In the genomic region with DNA sequence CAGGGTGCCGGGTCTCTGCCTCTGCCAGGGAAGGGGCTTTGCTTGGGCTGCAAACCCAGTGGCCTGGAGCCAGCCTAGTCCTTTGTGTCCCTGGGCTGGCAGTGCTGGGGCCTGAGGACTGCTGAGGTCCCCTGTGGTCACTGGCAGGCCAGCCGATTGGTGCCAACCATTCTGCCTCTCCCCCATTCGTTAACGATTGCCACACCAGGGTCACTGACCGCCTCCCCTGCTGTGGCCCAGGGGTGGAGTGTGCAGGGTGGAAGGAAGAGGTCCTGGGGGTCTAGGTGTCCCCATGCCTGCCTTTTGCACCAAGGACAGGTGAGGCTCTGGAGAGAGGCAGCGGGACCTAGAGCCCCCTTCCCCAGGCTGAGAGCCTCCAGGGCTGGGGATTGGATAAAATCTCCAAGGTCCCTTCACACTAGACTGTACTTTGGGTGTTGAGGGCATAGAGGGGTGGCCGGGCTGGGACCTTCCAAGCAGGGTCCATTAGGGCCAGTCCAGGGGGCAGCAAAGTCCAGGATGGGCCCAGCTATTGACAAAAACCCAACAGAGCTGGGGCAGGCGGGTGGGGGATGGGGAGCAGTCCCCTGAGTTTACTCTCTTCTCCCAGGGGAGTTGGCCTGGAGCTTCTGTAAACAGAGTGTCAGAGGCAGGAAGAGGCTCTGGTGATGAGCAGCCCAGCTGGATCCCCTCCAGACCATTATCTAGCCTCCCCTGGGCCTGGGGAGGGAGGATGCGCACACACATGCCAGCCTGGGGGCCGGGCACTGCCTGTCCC, we compare ENCODE assay signal across 1 cellular context.
TF ChIP-seq lines count a peak whose summit lies in the region.

No MANE protein-coding gene starts in this region.

TF ChIP-seq in HepG2, 621 proteins besides CTCF, POLR2A, EP300 and RAD21 (continued from another document and continues in another):
- peak; percentile 78 for TF ChIP-seq FOXP4 (CRISPR knock-in tag; IDR thresholded peaks at IDR 0.05)
- TF ChIP-seq, protein P1, sequence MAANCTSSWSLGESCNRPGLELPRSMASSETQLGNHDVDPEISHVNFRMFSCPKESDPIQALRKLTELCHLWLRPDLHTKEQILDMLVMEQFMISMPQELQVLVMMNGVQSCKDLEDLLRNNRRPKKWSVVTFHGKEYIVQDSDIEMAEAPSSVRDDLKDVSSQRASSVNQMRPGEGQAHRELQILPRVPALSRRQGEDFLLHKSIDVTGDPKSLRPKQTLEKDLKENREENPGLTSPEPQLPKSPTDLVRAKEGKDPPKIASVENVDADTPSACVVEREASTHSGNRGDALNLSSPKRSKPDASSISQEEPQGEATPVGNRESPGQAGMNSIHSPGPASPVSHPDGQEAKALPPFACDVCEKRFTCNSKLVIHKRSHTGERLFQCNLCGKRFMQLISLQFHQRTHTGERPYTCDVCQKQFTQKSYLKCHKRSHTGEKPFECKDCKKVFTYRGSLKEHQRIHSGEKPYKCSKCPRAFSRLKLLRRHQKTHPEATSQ (CRISPR knock-in tag; IDR thresholded peaks at IDR 0.05; ENCODE audit: borderline replicate concordance): no peak
- no peak; the same call in 1 of the 2 replicates for TF ChIP-seq HMG20A (CRISPR knock-in tag; IDR thresholded peaks at IDR 0.05; ENCODE audit: borderline replicate concordance)
- no peak for TF ChIP-seq ZNF33B (CRISPR knock-in tag; IDR thresholded peaks at IDR 0.05)
- peak; percentile 87 for TF ChIP-seq MTA1 (CRISPR knock-in tag; IDR thresholded peaks at IDR 0.05; ENCODE audit: borderline replicate concordance)
- no peak for TF ChIP-seq KLF9 (CRISPR knock-in tag; IDR thresholded peaks at IDR 0.05; ENCODE audit: low read depth)
- no peak for TF ChIP-seq PLRG1 (conservative IDR thresholded peaks at IDR 0.05)
- TF ChIP-seq SIX1 (CRISPR knock-in tag; IDR thresholded peaks at IDR 0.05; ENCODE audit: borderline replicate concordance): no peak
- TF ChIP-seq MXD3 (CRISPR knock-in tag; IDR thresholded peaks at IDR 0.05): no peak; the same call in 1 of the 2 replicates
- no peak for TF ChIP-seq ZNF589 (CRISPR knock-in tag; conservative IDR thresholded peaks at IDR 0.05)
- TF ChIP-seq, protein P2, sequence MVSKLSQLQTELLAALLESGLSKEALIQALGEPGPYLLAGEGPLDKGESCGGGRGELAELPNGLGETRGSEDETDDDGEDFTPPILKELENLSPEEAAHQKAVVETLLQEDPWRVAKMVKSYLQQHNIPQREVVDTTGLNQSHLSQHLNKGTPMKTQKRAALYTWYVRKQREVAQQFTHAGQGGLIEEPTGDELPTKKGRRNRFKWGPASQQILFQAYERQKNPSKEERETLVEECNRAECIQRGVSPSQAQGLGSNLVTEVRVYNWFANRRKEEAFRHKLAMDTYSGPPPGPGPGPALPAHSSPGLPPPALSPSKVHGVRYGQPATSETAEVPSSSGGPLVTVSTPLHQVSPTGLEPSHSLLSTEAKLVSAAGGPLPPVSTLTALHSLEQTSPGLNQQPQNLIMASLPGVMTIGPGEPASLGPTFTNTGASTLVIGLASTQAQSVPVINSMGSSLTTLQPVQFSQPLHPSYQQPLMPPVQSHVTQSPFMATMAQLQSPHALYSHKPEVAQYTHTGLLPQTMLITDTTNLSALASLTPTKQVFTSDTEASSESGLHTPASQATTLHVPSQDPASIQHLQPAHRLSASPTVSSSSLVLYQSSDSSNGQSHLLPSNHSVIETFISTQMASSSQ (IDR thresholded peaks at IDR 0.05; ENCODE audit: low read depth): peak; percentile 60; the same call in 1 of the 2 replicates
- TF ChIP-seq, protein P2 (CRISPR knock-in tag; IDR thresholded peaks at IDR 0.05; ENCODE audit: borderline replicate concordance): peak; percentile 72; the same call in 1 of the 2 replicates
- TF ChIP-seq ZBTB39 (CRISPR knock-in tag; IDR thresholded peaks at IDR 0.05): 0 out of 2 replicates have a peak, but pooled peaks have one; percentile 52
- TF ChIP-seq RARA (CRISPR knock-in tag; IDR thresholded peaks at IDR 0.05): no peak; the same call in 1 of the 2 replicates
- TF ChIP-seq ZNF546 (CRISPR knock-in tag; conservative IDR thresholded peaks at IDR 0.05): 0 out of 2 replicates have a peak, but pooled peaks have one; percentile 38
- TF ChIP-seq ZBTB34 (CRISPR knock-in tag; IDR thresholded peaks at IDR 0.05): 0 out of 2 replicates have a peak, but pooled peaks have one; percentile 40
- TF ChIP-seq, protein P3, sequence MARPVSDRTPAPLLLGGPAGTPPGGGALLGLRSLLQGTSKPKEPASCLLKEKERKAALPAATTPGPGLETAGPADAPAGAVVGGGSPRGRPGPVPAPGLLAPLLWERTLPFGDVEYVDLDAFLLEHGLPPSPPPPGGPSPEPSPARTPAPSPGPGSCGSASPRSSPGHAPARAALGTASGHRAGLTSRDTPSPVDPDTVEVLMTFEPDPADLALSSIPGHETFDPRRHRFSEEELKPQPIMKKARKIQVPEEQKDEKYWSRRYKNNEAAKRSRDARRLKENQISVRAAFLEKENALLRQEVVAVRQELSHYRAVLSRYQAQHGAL (CRISPR knock-in tag; IDR thresholded peaks at IDR 0.05; ENCODE audit: not compliant biosample characterization): no peak
- TF ChIP-seq RBM22 (optimal IDR thresholded peaks at IDR 0.05; ENCODE audit: low read length): no peak
- no peak for TF ChIP-seq NR2F2 (IDR thresholded peaks at IDR 0.05; ENCODE audit: borderline replicate concordance, low read depth)
- no peak; the same call in 1 of the 2 replicates for TF ChIP-seq ZNF614 (CRISPR knock-in tag; IDR thresholded peaks at IDR 0.05; ENCODE audit: borderline replicate concordance)
- TF ChIP-seq GATAD1 (CRISPR knock-in tag; IDR thresholded peaks at IDR 0.05): peak; percentile 37; the same call in 1 of the 2 replicates
- no peak for TF ChIP-seq PRDM15 (CRISPR knock-in tag; IDR thresholded peaks at IDR 0.05)
- TF ChIP-seq, protein P4, sequence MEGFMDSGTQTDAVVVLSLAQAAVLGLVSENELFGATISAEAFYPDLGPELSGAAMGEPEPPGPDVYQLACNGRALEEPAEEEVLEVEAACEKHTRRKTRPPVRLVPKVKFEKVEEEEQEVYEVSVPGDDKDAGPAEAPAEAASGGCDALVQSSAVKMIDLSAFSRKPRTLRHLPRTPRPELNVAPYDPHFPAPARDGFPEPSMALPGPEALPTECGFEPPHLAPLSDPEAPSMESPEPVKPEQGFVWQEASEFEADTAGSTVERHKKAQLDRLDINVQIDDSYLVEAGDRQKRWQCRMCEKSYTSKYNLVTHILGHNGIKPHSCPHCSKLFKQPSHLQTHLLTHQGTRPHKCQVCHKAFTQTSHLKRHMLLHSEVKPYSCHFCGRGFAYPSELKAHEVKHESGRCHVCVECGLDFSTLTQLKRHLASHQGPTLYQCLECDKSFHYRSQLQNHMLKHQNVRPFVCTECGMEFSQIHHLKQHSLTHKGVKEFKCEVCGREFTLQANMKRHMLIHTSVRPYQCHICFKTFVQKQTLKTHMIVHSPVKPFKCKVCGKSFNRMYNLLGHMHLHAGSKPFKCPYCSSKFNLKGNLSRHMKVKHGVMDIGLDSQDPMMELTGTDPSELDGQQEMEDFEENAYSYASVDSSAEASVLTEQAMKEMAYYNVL (CRISPR knock-in tag; IDR thresholded peaks at IDR 0.05; ENCODE audit: borderline replicate concordance): peak; percentile 55; the same call in 1 of the 2 replicates
- TF ChIP-seq ARNTL (CRISPR knock-in tag; IDR thresholded peaks at IDR 0.05): peak; percentile 61
- TF ChIP-seq MATR3 (CRISPR knock-in tag; IDR thresholded peaks at IDR 0.05): no peak
- TF ChIP-seq MTF2 (CRISPR knock-in tag; IDR thresholded peaks at IDR 0.05; ENCODE audit: borderline replicate concordance): 0 out of 2 replicates have a peak, but pooled peaks have one; percentile 57
- TF ChIP-seq IKZF4 (CRISPR knock-in tag; IDR thresholded peaks at IDR 0.05; ENCODE audit: borderline replicate concordance, low read depth, not compliant biosample characterization): no peak
- peak; percentile 89; the same call in 1 of the 2 replicates for TF ChIP-seq REPIN1 (CRISPR knock-in tag; IDR thresholded peaks at IDR 0.05; ENCODE audit: borderline replicate concordance, low read depth)
- no peak for TF ChIP-seq ZNF615 (CRISPR knock-in tag; IDR thresholded peaks at IDR 0.05; ENCODE audit: borderline replicate concordance)
- TF ChIP-seq ATAD3A (CRISPR knock-in tag; IDR thresholded peaks at IDR 0.05): no peak
- TF ChIP-seq CREBL2 (CRISPR knock-in tag; IDR thresholded peaks at IDR 0.05; ENCODE audit: borderline replicate concordance): no peak
- no peak for TF ChIP-seq NCOA5 (CRISPR knock-in tag; IDR thresholded peaks at IDR 0.05)
- no peak for TF ChIP-seq NCOA1 (CRISPR knock-in tag; IDR thresholded peaks at IDR 0.05)
